ENCODE assay signal across 12 cellular contexts in genomic region chr12:79566452-79566851, GRCh38.
DNase-seq lines count a peak whose midpoint lies in the region; ATAC-seq and TF ChIP-seq lines count a peak whose summit lies in the region.
"Had no signal": no experiment of that assay in that cellular context is flagged by ENCODE, and none has a peak within 500 bp of the region (broad histone marks: within the 10 kb centered on the region; RNA-seq: fewer than 3 reads in every experiment).

No MANE protein-coding gene starts in this region.

- no peak overlapping the region for H4K5ac ChIP-seq in IMR-90 (ENCODE audit: low read depth, low read length)

- H3K36me3 ChIP-seq in IMR-90 (ENCODE audit: control insufficient read depth, insufficient read depth, low read length) (peaks cover 1% of the 10 kb centered on the region; the same call in 1 of the 2 replicates), body of pancreas (replicated peaks in 1 of 2; ENCODE audit: insufficient read depth in 1 of 2, low read depth in 2 of 2) (no peaks in the 10 kb centered on the region), smooth muscle cell (ENCODE audit: low read depth) (peaks cover under 1% of the 10 kb centered on the region)

- no peak overlapping the region for H2AK5ac ChIP-seq in IMR-90 (ENCODE audit: low read depth, low read length)

- H2BK20ac ChIP-seq in IMR-90 (ENCODE audit: low read depth, low read length): no peak overlapping the region

- POLR2A ChIA-PET in IMR-90 (lab: Charles Lee; ENCODE audit: unreplicated experiment): interaction anchor here (1.0 kb wide), 1 partner anchor 123 kb away, joined by 3 read pairs; no protein-coding TSS in a partner anchor

- H3K79me1 ChIP-seq in IMR-90 (ENCODE audit: low read depth in 1 of 2, low read length in 2 of 2): peaks cover 11% of the 10 kb centered on the region in 2 experiments; a peak in 2 of 4 replicates

- H3K4me3 ChIP-seq in IMR-90 (ENCODE audit: insufficient read depth, low read depth, low read length): no peak overlapping the region
- H3K4me3 ChIP-seq in body of pancreas: no peak overlapping the region
- no peak overlapping the region for H3K4me3 ChIP-seq in smooth muscle cell

- H4K91ac ChIP-seq in IMR-90 (ENCODE audit: insufficient read depth, low read depth, low read length): no peak overlapping the region

- in situ Hi-C loops in IMR-90 (cut with MboI; ENCODE audit: low sequenced_read_pairs): no loop called here

- dilution Hi-C loops in IMR-90 (cut with HindIII; ENCODE audit: low sequenced_read_pairs, unreplicated experiment): no loop called here

- BruUV-seq in IMR-90 (replicated peaks; lab: Mats Ljungman, UMichigan): no TSS peak

- H3K9me3 ChIP-seq in IMR-90 (ENCODE audit: control insufficient read depth, insufficient read depth, low read length) (peaks cover 2% of the 10 kb centered on the region; the same call in 1 of the 2 replicates), body of pancreas (peaks cover 0 to 11% (median 0%) of the 10 kb centered on the region in 3 donors), smooth muscle cell (replicated peaks; ENCODE audit: low read depth) (no peaks in the 10 kb centered on the region)

- H3K4me1 ChIP-seq in IMR-90 (ENCODE audit: control insufficient read depth, insufficient read depth, low read length) (no peaks in the 10 kb centered on the region; the same call in 1 of the 2 replicates), body of pancreas (peaks cover 6% of the 10 kb centered on the region), smooth muscle cell (ENCODE audit: low read depth) (no peaks in the 10 kb centered on the region)

- TF ChIP-seq POLR2A in IMR-90 (IDR thresholded peaks at IDR 0.05; ENCODE audit: low read depth, low read length) (no peak), body of pancreas (IDR thresholded peaks at IDR 0.05) (no peak)

- H3K18ac ChIP-seq in IMR-90 (ENCODE audit: low read depth, low read length): no peak overlapping the region

- H3K9ac ChIP-seq in IMR-90 (ENCODE audit: low read depth, low read length) (no peak overlapping the region), smooth muscle cell (ENCODE audit: low read depth) (no peak overlapping the region)

- H2AK9ac ChIP-seq in IMR-90 (replicated peaks; ENCODE audit: low read depth, low read length, poor library complexity): no peak overlapping the region

- H3K79me2 ChIP-seq in smooth muscle cell (ENCODE audit: low read depth): peaks cover 4% of the 10 kb centered on the region

- no peaks in the 10 kb centered on the region for H3F3A ChIP-seq in smooth muscle cell (ENCODE audit: low read depth)

- H2BK5ac ChIP-seq in IMR-90 (ENCODE audit: low read depth, low read length, poor library complexity, severe bottlenecking): peak overlapping the region; percentile 64

- ATAC-seq in IMR-90 (ENCODE audit: low read depth): peak; percentile 72
- ATAC-seq in body of pancreas: peak; percentile 79
- ATAC-seq in GM19328 (IDR thresholded peaks at IDR 0.05; ENCODE audit: unreplicated experiment): no peak

- H2BK120ac ChIP-seq in IMR-90 (ENCODE audit: low read depth, low read length): no peak overlapping the region

- no peak overlapping the region for H3K23ac ChIP-seq in IMR-90 (ENCODE audit: low read depth, low read length)

- no peak overlapping the region for H3K56ac ChIP-seq in IMR-90 (ENCODE audit: extremely low read depth, insufficient read depth, low read length)

- WGBS in IMR-90 (ENCODE audit: extremely low coverage in 2 of 2, insufficient read length in 1 of 2), 2 experiments: no CpG with 5 or more reads among the region's 3 CpGs
- WGBS in body of pancreas, 2 donors: 44 to 53% methylated on average over 3 of the region's 3 CpGs
- 75% methylated on average over 3 of the region's 3 CpGs for WGBS in smooth muscle cell (ENCODE audit: low lambda C conversion rate)

- H3K27me3 ChIP-seq in IMR-90 (ENCODE audit: control insufficient read depth, insufficient read depth, low read length): no peaks in the 10 kb centered on the region
- no peaks in the 10 kb centered on the region for H3K27me3 ChIP-seq in body of pancreas
- no peaks in the 10 kb centered on the region for H3K27me3 ChIP-seq in smooth muscle cell (ENCODE audit: low read depth)

- H4K20me1 ChIP-seq in IMR-90 (ENCODE audit: insufficient read depth, low read length) (no peaks in the 10 kb centered on the region), smooth muscle cell (ENCODE audit: low read depth) (no peaks in the 10 kb centered on the region)

- intact Hi-C loops in IMR-90 (cut with micrococcal nuclease) (no loop called here), body of pancreas (cut with DNase I) (no loop called here)

- no peak overlapping the region for H3K4ac ChIP-seq in IMR-90 (ENCODE audit: low read depth, low read length)

- no peak overlapping the region for H3K14ac ChIP-seq in IMR-90 (replicated peaks; ENCODE audit: low read depth, low read length)

- TF ChIP-seq CTCF in IMR-90 (conservative IDR thresholded peaks at IDR 0.05; ENCODE audit: low read depth, low read length) (no peak), body of pancreas (IDR thresholded peaks at IDR 0.05) (no peak), smooth muscle cell (IDR thresholded peaks at IDR 0.05; ENCODE audit: borderline replicate concordance, insufficient read depth, poor library complexity, severe bottlenecking) (no peak)

- no peak overlapping the region for H2BK15ac ChIP-seq in IMR-90 (ENCODE audit: low read depth, low read length)

- DNase-seq in IMR-90 (peak; percentile 24), body of pancreas (no peak), left kidney (ENCODE audit: low read depth, low spot score) (peak; percentile 29), smooth muscle cell (lab: John Stamatoyannopoulos, UW; ENCODE audit: unreplicated experiment) (no peak), NCI-H345 (lab: John Stamatoyannopoulos, UW) (no peak), ureter (ENCODE audit: low spot score) (no peak), Kasumi-1 (lab: John Stamatoyannopoulos, UW) (no peak)
- DNase-seq: activated T-cell treated with anti-CD3 and anti-CD28 coated beads, Interleukin-2, amount 50 U/mL, for 24 hours; cerebellar nuclear complex; glutamatergic neuron; stimulated activated CD4-positive, alpha-beta T cell treated with anti-CD3 and anti-CD28 coated beads, Interleukin-15, amount 100 ng/mL, for 24 hours had no signal

- 0 out of 2 replicates have a peak, but pooled peaks cover 3% of the 10 kb centered on the region for H3K9me1 ChIP-seq in IMR-90 (ENCODE audit: insufficient read depth, low read length)

- H3K27ac ChIP-seq in IMR-90 (ENCODE audit: insufficient read depth, low read length): no peak overlapping the region
- H3K27ac ChIP-seq in body of pancreas: peak overlapping the region in 3 of 4 donors; percentile 30 to 62 (median 52)
- peak overlapping the region; percentile 22 for H3K27ac ChIP-seq in smooth muscle cell (ENCODE audit: low read depth)

- H4K8ac ChIP-seq in IMR-90 (ENCODE audit: low read depth in 2 of 2, low read length in 2 of 2): peak overlapping the region in 1 of 2 experiments; percentile 4; a peak in 1 of 4 replicates

- no peak for TF ChIP-seq RAD21 in IMR-90 (IDR thresholded peaks at IDR 0.05; ENCODE audit: low read length)

- H3K4me2 ChIP-seq in IMR-90 (ENCODE audit: low read depth, low read length) (no peak overlapping the region), smooth muscle cell (no peak overlapping the region)

- CTCF ChIA-PET in IMR-90 (lab: Yijun Ruan, JAX): interaction anchor here (0.6 kb wide), 2 partner anchors 8 to 1442 kb away, joined by 3 read pairs; no protein-coding TSS in a partner anchor

- H2AFZ ChIP-seq in IMR-90 (replicated peaks; ENCODE audit: low read length, poor library complexity): no peak overlapping the region
- H2AFZ ChIP-seq in smooth muscle cell (ENCODE audit: low read depth): no peak overlapping the region

TF ChIP-seq in IMR-90, 13 proteins besides CTCF, POLR2A, EP300 and RAD21:
- TF ChIP-seq MXI1 (IDR thresholded peaks at IDR 0.05; ENCODE audit: borderline replicate concordance, low read depth, low read length) (no peak), CHD1 (IDR thresholded peaks at IDR 0.05; ENCODE audit: low read depth, low read length) (no peak), RFX5 (IDR thresholded peaks at IDR 0.05; ENCODE audit: low read depth, low read length) (no peak), RCOR1 (IDR thresholded peaks at IDR 0.05; ENCODE audit: insufficient replicate concordance, low read length) (no peak), MAZ (IDR thresholded peaks at IDR 0.05; ENCODE audit: borderline replicate concordance, low read depth, low read length) (no peak), FOS (IDR thresholded peaks at IDR 0.05; ENCODE audit: low read depth, low read length) (no peak), CEBPB (IDR thresholded peaks at IDR 0.05; ENCODE audit: low read depth, low read length) (no peak), MAFK (IDR thresholded peaks at IDR 0.05; ENCODE audit: low read depth, low read length) (no peak), NFE2L2 (IDR thresholded peaks at IDR 0.05; ENCODE audit: low read depth, low read length) (no peak), BHLHE40 (IDR thresholded peaks at IDR 0.05; ENCODE audit: low read depth, low read length) (no peak), SMC3 (IDR thresholded peaks at IDR 0.05; ENCODE audit: low read depth, low read length) (no peak)
- TF ChIP-seq, protein P1, sequence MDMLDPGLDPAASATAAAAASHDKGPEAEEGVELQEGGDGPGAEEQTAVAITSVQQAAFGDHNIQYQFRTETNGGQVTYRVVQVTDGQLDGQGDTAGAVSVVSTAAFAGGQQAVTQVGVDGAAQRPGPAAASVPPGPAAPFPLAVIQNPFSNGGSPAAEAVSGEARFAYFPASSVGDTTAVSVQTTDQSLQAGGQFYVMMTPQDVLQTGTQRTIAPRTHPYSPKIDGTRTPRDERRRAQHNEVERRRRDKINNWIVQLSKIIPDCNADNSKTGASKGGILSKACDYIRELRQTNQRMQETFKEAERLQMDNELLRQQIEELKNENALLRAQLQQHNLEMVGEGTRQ (IDR thresholded peaks at IDR 0.05; ENCODE audit: low read depth, low read length): no peak
- TF ChIP-seq, protein P2, sequence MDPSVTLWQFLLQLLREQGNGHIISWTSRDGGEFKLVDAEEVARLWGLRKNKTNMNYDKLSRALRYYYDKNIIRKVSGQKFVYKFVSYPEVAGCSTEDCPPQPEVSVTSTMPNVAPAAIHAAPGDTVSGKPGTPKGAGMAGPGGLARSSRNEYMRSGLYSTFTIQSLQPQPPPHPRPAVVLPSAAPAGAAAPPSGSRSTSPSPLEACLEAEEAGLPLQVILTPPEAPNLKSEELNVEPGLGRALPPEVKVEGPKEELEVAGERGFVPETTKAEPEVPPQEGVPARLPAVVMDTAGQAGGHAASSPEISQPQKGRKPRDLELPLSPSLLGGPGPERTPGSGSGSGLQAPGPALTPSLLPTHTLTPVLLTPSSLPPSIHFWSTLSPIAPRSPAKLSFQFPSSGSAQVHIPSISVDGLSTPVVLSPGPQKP (IDR thresholded peaks at IDR 0.05; ENCODE audit: borderline replicate concordance, low read depth, low read length): no peak

Comparison
In these comparisons a context has a peak if more than half of its experiments do, and no peak if none do; other contexts are left out.
1. DNase-seq: peak in IMR-90 (single experiment) and left kidney (single experiment); none in body of pancreas (0 of 4), smooth muscle cell (single experiment), NCI-H345 (single experiment), ureter (single experiment) and Kasumi-1 (0 of 2).